Comparison of ENCODE assay signal across 8 cellular contexts in the genomic region with DNA sequence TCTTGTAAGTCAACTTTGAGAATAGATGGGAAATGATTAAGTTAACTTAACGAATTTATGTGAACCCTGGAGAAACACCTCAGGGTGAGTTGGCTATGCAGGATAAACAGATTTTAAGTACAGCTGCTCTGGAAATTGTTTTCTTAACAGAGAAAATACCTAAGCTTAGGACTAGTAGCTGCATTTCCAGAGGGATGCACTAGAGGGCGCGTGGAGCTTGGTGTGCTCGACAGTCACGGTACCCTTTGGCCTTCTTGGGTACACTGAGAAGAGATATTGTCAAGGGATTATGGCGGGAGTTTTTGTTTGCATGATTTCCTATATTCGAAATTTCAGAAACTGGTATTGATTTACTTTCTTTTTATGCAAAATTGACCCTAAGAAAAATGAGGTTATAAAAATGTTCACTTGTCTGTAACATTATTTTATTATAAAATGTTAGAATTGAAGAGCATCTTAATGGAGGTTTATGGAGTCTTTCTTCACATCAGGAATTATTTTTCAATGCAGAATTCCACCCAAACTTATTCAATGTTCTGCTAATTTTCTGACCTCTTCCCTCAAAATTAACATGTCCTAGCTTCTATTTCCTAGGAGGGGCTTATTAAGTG. TPM values are rescaled to one million over a fixed set of nuclear protein-coding genes. Genes with fewer than 3 reads are reported as not detected.
DNase-seq lines count a peak whose midpoint lies in the region; ATAC-seq and TF ChIP-seq lines count a peak whose summit lies in the region.

No MANE protein-coding gene starts in this region.

- H3K27ac ChIP-seq in A673 (ENCODE audit: low read depth, low read length, poor library complexity, severe bottlenecking) (no peak overlapping the region), iPS-20b (ENCODE audit: low read length) (no peak overlapping the region)

- POLR2A ChIA-PET in A673 (lab: Charles Lee; ENCODE audit: low non-redundant PET), result no interaction called here

- DNase-seq in A673 (ENCODE audit: low spot score) (peak; percentile 87), NCI-H2029 (lab: John Stamatoyannopoulos, UW) (peak; percentile 59), T1000 (lab: John Stamatoyannopoulos, UW) (peak; percentile 36), astrocyte of the spinal cord (ENCODE audit: low read depth, low spot score) (peak; percentile 51)
- DNase-seq in stimulated activated CD4-positive, alpha-beta T cell treated with anti-CD3 and anti-CD28 coated beads, Interleukin-12 subunit alpha, Interleukin-12 subunit beta, amount 100 ng/mL, for 24 hours (ENCODE audit: low read depth in 2 of 2), result peak; percentile 19 to 69

- intact Hi-C loops in A673 (cut with micrococcal nuclease; ENCODE audit: unreplicated experiment), result loop anchor here (1.0 to 10.0 kb wide), 4 partner anchors 118 to 681 kb away; no protein-coding TSS in a partner anchor

- 0 out of 2 replicates have a peak overlapping the region, but pooled peaks have one; percentile 15 for H3K9ac ChIP-seq in iPS-20b (ENCODE audit: low read depth, low read length)

- in situ Hi-C loops in astrocyte of the spinal cord (cut with HindIII; ENCODE audit: low sequenced_read_pairs), result no loop called here

- no peaks in the 10 kb centered on the region for H3K9me3 ChIP-seq in A673 (ENCODE audit: low read depth, low read length, poor library complexity, severe bottlenecking)
- H3K9me3 ChIP-seq in iPS-20b (ENCODE audit: insufficient read depth, low read depth, low read length), result no peaks in the 10 kb centered on the region

- H3K4me3 ChIP-seq in A673 (ENCODE audit: low read depth, low read length, poor library complexity, severe bottlenecking) (no peak overlapping the region), astrocyte of the spinal cord (ENCODE audit: low read depth, low read length) (no peak overlapping the region), iPS-20b (ENCODE audit: low read length) (no peak overlapping the region)

- peak; percentile 94 for ATAC-seq in GM18511 (IDR thresholded peaks at IDR 0.05; ENCODE audit: unreplicated experiment)
- ATAC-seq in HG02973 (IDR thresholded peaks at IDR 0.05; ENCODE audit: unreplicated experiment), result peak; percentile 96

- CTCF ChIA-PET in A673 (lab: Charles Lee), result interaction anchor here (0.5 to 1.5 kb wide), 11 partner anchors 11 to 1478 kb away, joined by 3 to 7 read pairs (median 3); no protein-coding TSS in a partner anchor

- peak; percentile 96 for TF ChIP-seq CTCF in A673 (conservative IDR thresholded peaks at IDR 0.05; ENCODE audit: low read depth, low read length)
- peak; percentile 90 for TF ChIP-seq CTCF in astrocyte of the spinal cord (IDR thresholded peaks at IDR 0.05; ENCODE audit: low read depth, low read length)

- H3K36me3 ChIP-seq in A673 (ENCODE audit: insufficient read depth, low read length, poor library complexity, severe bottlenecking) (no peaks in the 10 kb centered on the region), iPS-20b (ENCODE audit: insufficient read depth, low read depth, low read length) (no peaks in the 10 kb centered on the region)

- BruUV-seq in A673 (replicated peaks; lab: Mats Ljungman, UMichigan), result no TSS peak

- H3K4me1 ChIP-seq in A673 (ENCODE audit: insufficient read depth, low read length, poor library complexity, severe bottlenecking) (no peaks in the 10 kb centered on the region), iPS-20b (ENCODE audit: insufficient read depth, low read length) (peaks cover 6% of the 10 kb centered on the region; the same call in 1 of the 2 replicates)

- H3K27me3 ChIP-seq in A673 (replicated peaks; ENCODE audit: insufficient read depth, low read depth, low read length, poor library complexity), result no peaks in the 10 kb centered on the region
- no peaks in the 10 kb centered on the region for H3K27me3 ChIP-seq in iPS-20b (ENCODE audit: insufficient read depth, low read length)

RNA-seq across cellular contexts. Expression of gene MYO3A, which starts 58.4 kb away (rescaled TPM):
- 0.39 and 0.88 TPM in 2 replicates for total RNA-seq in A673 (2021)

Comparison
In these comparisons a context has a peak if more than half of its experiments do, and no peak if none do; other contexts are left out.
1. DNase-seq: peak in every context shown above with its lines; median percentile 87 in A673; 59 in NCI-H2029; 51 in astrocyte of the spinal cord; 44 in stimulated activated CD4-positive, alpha-beta T cell treated with anti-CD3 and anti-CD28 coated beads, Interleukin-12 subunit alpha, Interleukin-12 subunit beta, amount 100 ng/mL, for 24 hours; 36 in T1000.